In genomic region chr7:138374119-138374693, GRCh38 we compare ENCODE assay signal across 34 cellular contexts.
"Had no signal": no experiment of that assay in that cellular context is flagged by ENCODE, and none has a peak within 500 bp of the region (broad histone marks: within the 10 kb centered on the region; RNA-seq: fewer than 3 reads in every experiment).

No MANE protein-coding gene starts in this region.

- H3K4me1 Mint-ChIP-seq: activated CD4-positive, alpha-beta T cell treated with anti-CD3 and anti-CD28 coated beads, Interleukin-2, amount 10 ng/mL, durations not matched to agents 24 days and 14 days; activated naive CD8-positive, alpha-beta T cell treated with anti-CD3 and anti-CD28 coated beads, Interleukin-2, amount 10 ng/mL, durations not matched to agents 7 days and 5 days; stimulated activated naive CD8-positive, alpha-beta T cell treated with anti-CD3 and anti-CD28 coated beads, Interleukin-15, amount 100 ng/mL, for 72 hours had no signal

- H3K36me3 Mint-ChIP-seq: activated CD4-positive, alpha-beta memory T cell treated with anti-CD3 and anti-CD28 coated beads for 36 hours; activated naive CD8-positive, alpha-beta T cell treated with anti-CD3 and anti-CD28 coated beads, Interleukin-2, amount 10 ng/mL, durations not matched to agents 7 days and 5 days had no signal

- H3K27me3 ChIP-seq: brain microvascular endothelial cell, esophagus muscularis mucosa, foreskin keratinocyte, heart left ventricle, upper lobe of left lung, vagina had no signal

- H3K4me3 ChIP-seq: esophagus muscularis mucosa, heart left ventricle, lower lobe of right lung, mucosa of descending colon, skin epidermis, upper lobe of left lung, vagina had no signal

- H3K27ac Mint-ChIP-seq: activated CD4-positive, alpha-beta memory T cell treated with anti-CD3 and anti-CD28 coated beads for 36 hours; activated CD4-positive, alpha-beta T cell treated with anti-CD3 and anti-CD28 coated beads, Interleukin-2, amount 10 ng/mL, durations not matched to agents 24 days and 14 days; activated naive CD4-positive, alpha-beta T cell treated with anti-CD3 and anti-CD28 coated beads for 36 hours; activated naive CD8-positive, alpha-beta T cell treated with anti-CD3 and anti-CD28 coated beads, Interleukin-2, amount 10 ng/mL, durations not matched to agents 7 days and 5 days; activated T-helper 1 cell treated with anti-CD3 and anti-CD28 coated beads, Interleukin-12 subunit alpha, Interleukin-12 subunit beta, Interleukin-2, Interleukin-4 antibody, amounts not matched to agents 30 ng/mL and 10 ng/mL and 1 ng/mL, durations not matched to agents 14 hours and 24 hours and 36 hours; natural killer cell treated with Interleukin-12 subunit alpha and Interleukin-12 subunit beta and Interleukin-15 and Interleukin-18, amount 100 ng/mL, for 72 hours; stimulated activated naive CD8-positive, alpha-beta T cell treated with anti-CD3 and anti-CD28 coated beads, Interleukin-15, amount 100 ng/mL, for 72 hours; T-helper 2 cell treated with Interferon-gamma antibody and Interleukin-4, amounts not matched to agents 5 μg/mL and 100 μg/mL, for 36 hours had no signal

- ATAC-seq: foreskin keratinocyte; heart left ventricle; left lobe of liver; lower lobe of right lung; mucosa of descending colon; natural killer cell treated with Interleukin-12 subunit alpha and Interleukin-12 subunit beta and Interleukin-15 and Interleukin-18, amount 100 ng/mL, for 72 hours; sciatic nerve; stimulated activated naive CD8-positive, alpha-beta T cell treated with anti-CD3 and anti-CD28 coated beads, Interleukin-15, amount 100 ng/mL, for 72 hours had no signal

- H3K27me3 Mint-ChIP-seq: activated CD4-positive, alpha-beta memory T cell treated with anti-CD3 and anti-CD28 coated beads for 36 hours; activated CD4-positive, alpha-beta T cell treated with anti-CD3 and anti-CD28 coated beads, Interleukin-2, amount 10 ng/mL, durations not matched to agents 24 days and 14 days; activated naive CD8-positive, alpha-beta T cell treated with anti-CD3 and anti-CD28 coated beads, Interleukin-2, amount 10 ng/mL, durations not matched to agents 7 days and 5 days; stimulated activated naive CD8-positive, alpha-beta T cell treated with anti-CD3 and anti-CD28 coated beads, Interleukin-15, amount 100 ng/mL, for 72 hours had no signal

- H3K36me3 ChIP-seq: brain microvascular endothelial cell, esophagus muscularis mucosa, heart left ventricle, lower lobe of right lung, upper lobe of left lung, vagina, WERI-Rb-1 had no signal

- DNase-seq: activated CD4-positive, alpha-beta memory T cell treated with anti-CD3 and anti-CD28 coated beads for 36 hours; activated CD4-positive, alpha-beta T cell treated with anti-CD3 and anti-CD28 coated beads, Interleukin-2, amount 10 ng/mL, durations not matched to agents 24 days and 14 days; activated CD4-positive, CD25-positive, alpha-beta regulatory T cell treated with anti-CD3 and anti-CD28 coated beads, Interleukin-2, amount 50 U/mL, for 72 hours; activated CD8-positive, alpha-beta memory T cell treated with anti-CD3 and anti-CD28 coated beads, Interleukin-2, amount 50 U/mL, for 4 hours; activated effector memory CD4-positive, alpha-beta T cell treated with anti-CD3 and anti-CD28 coated beads, Interleukin-2, amount 50 U/mL, for 16 hours; activated naive CD4-positive, alpha-beta T cell treated with anti-CD3 and anti-CD28 coated beads for 36 hours; activated naive CD8-positive, alpha-beta T cell treated with anti-CD3 and anti-CD28 coated beads, Interleukin-2, amount 10 ng/mL, durations not matched to agents 7 days and 5 days; activated T-cell treated with anti-CD3 and anti-CD28 coated beads, Interleukin-2, amount 50 U/mL, for 1 hour; brain microvascular endothelial cell; caudate nucleus; cortex of kidney; foreskin keratinocyte; heart left ventricle; hypothalamus; kidney glomerular epithelial cell; lower lobe of right lung; mesenchymal stem cell; mucosa of descending colon; posterior cingulate gyrus; stimulated activated CD4-positive, alpha-beta T cell treated with anti-CD3 and anti-CD28 coated beads, Interleukin-12 subunit alpha, Interleukin-12 subunit beta, amount 100 ng/mL, for 4 hours; stimulated activated CD4-positive, alpha-beta T cell treated with anti-CD3 and anti-CD28 coated beads, Interleukin-4, amount 100 ng/mL, for 1 hour; stimulated activated naive CD8-positive, alpha-beta T cell treated with anti-CD3 and anti-CD28 coated beads, Interleukin-15, amount 100 ng/mL, for 72 hours; substantia nigra; T-helper 1 cell; upper lobe of left lung; WERI-Rb-1 had no signal

- H3K4me3 Mint-ChIP-seq: activated CD4-positive, alpha-beta memory T cell treated with anti-CD3 and anti-CD28 coated beads for 36 hours; activated CD4-positive, alpha-beta T cell treated with anti-CD3 and anti-CD28 coated beads, Interleukin-2, amount 10 ng/mL, durations not matched to agents 24 days and 14 days; activated naive CD4-positive, alpha-beta T cell treated with anti-CD3 and anti-CD28 coated beads for 36 hours; activated naive CD8-positive, alpha-beta T cell treated with anti-CD3 and anti-CD28 coated beads, Interleukin-2, amount 10 ng/mL, durations not matched to agents 7 days and 5 days; activated T-helper 1 cell treated with anti-CD3 and anti-CD28 coated beads, Interleukin-12 subunit alpha, Interleukin-12 subunit beta, Interleukin-2, Interleukin-4 antibody, amounts not matched to agents 30 ng/mL and 10 ng/mL and 1 ng/mL, durations not matched to agents 14 hours and 24 hours and 36 hours; natural killer cell treated with Interleukin-12 subunit alpha and Interleukin-12 subunit beta and Interleukin-15 and Interleukin-18, amount 100 ng/mL, for 72 hours; stimulated activated naive CD8-positive, alpha-beta T cell treated with anti-CD3 and anti-CD28 coated beads, Interleukin-15, amount 100 ng/mL, for 72 hours; T-helper 2 cell treated with Interferon-gamma antibody and Interleukin-4, amounts not matched to agents 5 μg/mL and 100 μg/mL, for 36 hours had no signal

- H3K27ac ChIP-seq: brain microvascular endothelial cell, esophagus muscularis mucosa, foreskin keratinocyte, heart left ventricle, lower lobe of right lung, skin epidermis, upper lobe of left lung, vagina, WERI-Rb-1 had no signal

- H3K4me1 ChIP-seq: esophagus muscularis mucosa, foreskin keratinocyte, heart left ventricle, lower lobe of right lung, upper lobe of left lung, vagina had no signal
